34 cellular contexts compared by ENCODE assay signal in the genomic region with DNA sequence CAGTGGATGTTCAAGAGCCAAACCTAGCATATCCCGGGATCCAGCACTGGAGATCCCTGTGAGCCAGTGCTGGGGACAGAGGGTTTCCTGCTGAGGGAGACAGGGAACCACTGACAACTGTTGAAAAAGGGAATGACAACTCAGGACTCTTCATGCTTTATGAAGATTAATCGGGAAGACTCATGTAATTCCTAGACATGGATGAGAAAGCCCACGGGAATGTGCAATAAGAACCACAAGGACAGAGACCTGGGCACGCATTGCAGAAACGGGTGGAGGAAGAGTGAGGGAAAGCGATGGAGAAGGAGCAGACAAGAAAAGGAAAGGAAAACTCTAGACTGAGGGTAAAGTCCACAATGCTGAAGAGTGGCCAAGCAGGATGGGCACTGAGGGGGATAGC.
DNase-seq lines count a peak whose midpoint lies in the region; ATAC-seq and TF ChIP-seq lines count a peak whose summit lies in the region.
"Had no signal": no experiment of that assay in that cellular context is flagged by ENCODE, and none has a peak within 500 bp of the region (broad histone marks: within the 10 kb centered on the region; RNA-seq: fewer than 3 reads in every experiment).

No MANE protein-coding gene starts in this region.

- WGBS in IMR-90 (ENCODE audit: extremely low coverage in 2 of 2, insufficient read length in 1 of 2), 2 experiments, result 79% methylated on average over 6 of the region's 6 CpGs; no CpG with 5 or more reads in 1 of the 2 experiments

- H2AFZ ChIP-seq in IMR-90 (replicated peaks; ENCODE audit: low read length, poor library complexity) (peak overlapping the region; percentile 36), Karpas-422 (ENCODE audit: low read length) (no peak overlapping the region)
- H2AFZ ChIP-seq: hepatocyte had no signal

- H3K9me1 ChIP-seq in IMR-90 (ENCODE audit: insufficient read depth, low read length), result no peaks in the 10 kb centered on the region; the same call in 1 of the 2 replicates

- H3K4me1 Mint-ChIP-seq in Caco-2 (ENCODE audit: low read depth, unreplicated experiment) (peaks cover 15% of the 10 kb centered on the region), nephron (peaks cover 6% of the 10 kb centered on the region)
- H3K4me1 Mint-ChIP-seq: activated naive CD8-positive, alpha-beta T cell treated with anti-CD3 and anti-CD28 coated beads, Interleukin-2, amount 10 ng/mL, durations not matched to agents 7 days and 5 days had no signal

- H3K9me3 ChIP-seq in Caco-2 (no peaks in the 10 kb centered on the region; the same call in 1 of the 2 replicates), IMR-90 (ENCODE audit: control insufficient read depth, insufficient read depth, low read length) (no peaks in the 10 kb centered on the region), Karpas-422 (ENCODE audit: low read length) (no peaks in the 10 kb centered on the region)
- H3K9me3 ChIP-seq: A549, esophagus squamous epithelium, gastrocnemius medialis, mucosa of descending colon, SJCRH30, testis, uterus had no signal

- H2BK20ac ChIP-seq in IMR-90 (ENCODE audit: low read depth, low read length), result peak overlapping the region; percentile 40

- H4K8ac ChIP-seq in IMR-90 (ENCODE audit: low read depth in 2 of 2, low read length in 2 of 2), result no peak overlapping the region

- no peak overlapping the region for H3K18ac ChIP-seq in IMR-90 (ENCODE audit: low read depth, low read length)

- H3K27me3 ChIP-seq in Caco-2 (replicated peaks; ENCODE audit: control insufficient read depth, insufficient read depth, low read length) (no peaks in the 10 kb centered on the region), IMR-90 (ENCODE audit: control insufficient read depth, insufficient read depth, low read length) (no peaks in the 10 kb centered on the region), Karpas-422 (ENCODE audit: low read length) (no peaks in the 10 kb centered on the region; the same call in 1 of the 2 replicates)
- H3K27me3 ChIP-seq: esophagus squamous epithelium, gastrocnemius medialis, hepatocyte, SJCRH30, spleen, testis, uterus had no signal

- no peaks in the 10 kb centered on the region for H3K79me2 ChIP-seq in Karpas-422 (ENCODE audit: low read length)
- H3K79me2 ChIP-seq: hepatocyte had no signal

- no peak for DNase-seq in Caco-2
- peak; percentile 22 for DNase-seq in IMR-90
- peak; percentile 46 for DNase-seq in dedifferentiated amniotic fluid mesenchymal stem cell (ENCODE audit: extremely low spot score)
- DNase-seq in effector CD8-positive, alpha-beta T cell (lab: John Stamatoyannopoulos, UW), result no peak
- no peak for DNase-seq in COLO668 (lab: John Stamatoyannopoulos, UW; ENCODE audit: unreplicated experiment)
- DNase-seq in Karpas-422, result no peak
- DNase-seq: activated CD4-positive, alpha-beta T cell treated with anti-CD3 and anti-CD28 coated beads, Interleukin-2, amount 10 ng/mL, durations not matched to agents 7 days and 5 days; activated effector memory CD4-positive, alpha-beta T cell treated with anti-CD3 and anti-CD28 coated beads, Interleukin-2, amount 50 U/mL, for 16 hours; activated naive CD8-positive, alpha-beta T cell treated with anti-CD3 and anti-CD28 coated beads, Interleukin-2, amount 10 ng/mL, durations not matched to agents 7 days and 5 days; activated T-cell treated with anti-CD3 and anti-CD28 coated beads, Interleukin-2, amount 50 U/mL, for 1 hour; CD4-positive, alpha-beta T cell; esophagus squamous epithelium; gastrocnemius medialis; H9; left cardiac atrium; mucosa of descending colon; NCI-H446; NCI-H774; nephron progenitor cell; right cardiac atrium; RPMI8226; SJCRH30; spleen; stimulated activated CD4-positive, alpha-beta T cell treated with anti-CD3 and anti-CD28 coated beads, Interleukin-2, amount 100 ng/mL, for 24 hours; SW 1271; T1000; testis; uterus had no signal

- no peak overlapping the region for H3K4me3 ChIP-seq in Caco-2 (ENCODE audit: low read depth, low read length)
- H3K4me3 ChIP-seq in IMR-90 (ENCODE audit: insufficient read depth, low read depth, low read length), result no peak overlapping the region
- H3K4me3 ChIP-seq in Karpas-422 (ENCODE audit: low read length), result no peak overlapping the region
- H3K4me3 ChIP-seq: A549, esophagus squamous epithelium, gastrocnemius medialis, hepatocyte, lung, mucosa of descending colon, SJCRH30, spleen, testis, uterus had no signal

- no peak overlapping the region for H3K4ac ChIP-seq in IMR-90 (ENCODE audit: low read depth, low read length)

- H3K4me3 Mint-ChIP-seq in Caco-2 (ENCODE audit: unreplicated experiment) (peak overlapping the region; percentile 9), nephron (no peak overlapping the region)
- H3K4me3 Mint-ChIP-seq: activated CD4-positive, alpha-beta T cell treated with anti-CD3 and anti-CD28 coated beads, Interleukin-2, amount 10 ng/mL, durations not matched to agents 7 days and 5 days; activated naive CD8-positive, alpha-beta T cell treated with anti-CD3 and anti-CD28 coated beads, Interleukin-2, amount 10 ng/mL, durations not matched to agents 7 days and 5 days; CD4-positive, alpha-beta T cell; H9; nephron progenitor cell; stimulated activated naive CD8-positive, alpha-beta T cell treated with anti-CD3 and anti-CD28 coated beads, Interleukin-15, Interleukin-2, amounts not matched to agents 100 ng/mL and 50 ng/mL, for 24 hours had no signal

- H3K27ac ChIP-seq in IMR-90 (ENCODE audit: insufficient read depth, low read length) (no peak overlapping the region), Karpas-422 (ENCODE audit: low read length) (no peak overlapping the region)
- H3K27ac ChIP-seq: A549, esophagus squamous epithelium, gastrocnemius medialis, hepatocyte, SJCRH30, spleen, testis, uterus had no signal

- CTCF ChIA-PET in Caco-2 (lab: Charles Lee), result no interaction called here
- CTCF ChIA-PET in IMR-90 (lab: Yijun Ruan, JAX), result no interaction called here

- H4K20me1 ChIP-seq in IMR-90 (ENCODE audit: insufficient read depth, low read length), result no peaks in the 10 kb centered on the region
- H4K20me1 ChIP-seq in Karpas-422 (ENCODE audit: insufficient read depth, low read depth, low read length), result no peaks in the 10 kb centered on the region

- H3K36me3 Mint-ChIP-seq in Caco-2 (ENCODE audit: insufficient read depth, unreplicated experiment), result peaks cover 4% of the 10 kb centered on the region
- no peaks in the 10 kb centered on the region for H3K36me3 Mint-ChIP-seq in nephron (ENCODE audit: low read depth)

- no peaks in the 10 kb centered on the region for H3K27me3 Mint-ChIP-seq in Caco-2 (ENCODE audit: insufficient read depth, unreplicated experiment)
- peaks cover 8% of the 10 kb centered on the region for H3K27me3 Mint-ChIP-seq in nephron (ENCODE audit: low read depth)
- H3K27me3 Mint-ChIP-seq: CD4-positive, alpha-beta T cell had no signal

- H3K79me1 ChIP-seq in IMR-90 (ENCODE audit: low read depth in 1 of 2, low read length in 2 of 2), result no peaks in the 10 kb centered on the region

- H3K4me2 ChIP-seq in IMR-90 (ENCODE audit: low read depth, low read length), result no peak overlapping the region
- H3K4me2 ChIP-seq in Karpas-422 (ENCODE audit: low read depth, low read length, poor library complexity, severe bottlenecking), result no peak overlapping the region
- H3K4me2 ChIP-seq: A549, hepatocyte had no signal

- no peak overlapping the region for H2BK5ac ChIP-seq in IMR-90 (ENCODE audit: low read depth, low read length, poor library complexity, severe bottlenecking)

- no peaks in the 10 kb centered on the region for H3K9me2 ChIP-seq in Karpas-422 (replicated peaks; ENCODE audit: insufficient read depth, low read length)

- intact Hi-C loops in Caco-2 (cut with micrococcal nuclease; ENCODE audit: unreplicated experiment) (no loop called here), IMR-90 (cut with micrococcal nuclease) (no loop called here)

- ATAC-seq in IMR-90 (ENCODE audit: low read depth) (no peak), HG02759 (IDR thresholded peaks at IDR 0.05; ENCODE audit: unreplicated experiment) (no peak)
- ATAC-seq: A549, gastrocnemius medialis, left cardiac atrium, mucosa of descending colon, right cardiac atrium had no signal

- peak overlapping the region; percentile 51; the same call in 1 of the 2 replicates for H2AK5ac ChIP-seq in IMR-90 (ENCODE audit: low read depth, low read length)

- H3K9ac ChIP-seq in IMR-90 (ENCODE audit: low read depth, low read length), result no peak overlapping the region
- no peak overlapping the region for H3K9ac ChIP-seq in Karpas-422 (ENCODE audit: low read length)

- no peak overlapping the region; the same call in 1 of the 2 replicates for H2BK120ac ChIP-seq in IMR-90 (ENCODE audit: low read depth, low read length)

- TF ChIP-seq POLR2A in IMR-90 (IDR thresholded peaks at IDR 0.05; ENCODE audit: low read depth, low read length), result no peak

- no peak overlapping the region for H4K91ac ChIP-seq in IMR-90 (ENCODE audit: insufficient read depth, low read depth, low read length)

- in situ Hi-C loops in IMR-90 (cut with MboI; ENCODE audit: low sequenced_read_pairs), result no loop called here

- no peak overlapping the region for H4K5ac ChIP-seq in IMR-90 (ENCODE audit: low read depth, low read length)

- no peak overlapping the region for H3K56ac ChIP-seq in IMR-90 (ENCODE audit: extremely low read depth, insufficient read depth, low read length)

- POLR2A ChIA-PET in Caco-2 (lab: Charles Lee), result no interaction called here
- POLR2A ChIA-PET in IMR-90 (lab: Charles Lee; ENCODE audit: unreplicated experiment), result no interaction called here

- TF ChIP-seq CTCF in Caco-2 (IDR thresholded peaks at IDR 0.05; ENCODE audit: insufficient read depth in 1 of 2, low read depth in 1 of 2, low read length in 1 of 2, severe bottlenecking in 1 of 2, unreplicated experiment in 1 of 2) (no peak), IMR-90 (conservative IDR thresholded peaks at IDR 0.05; ENCODE audit: low read depth, low read length) (no peak), nephron (IDR thresholded peaks at IDR 0.05; ENCODE audit: unreplicated experiment in 3 of 3) (no peak)

- dilution Hi-C loops in IMR-90 (cut with HindIII; ENCODE audit: low sequenced_read_pairs, unreplicated experiment), result no loop called here

- H3K27ac Mint-ChIP-seq in Caco-2 (ENCODE audit: unreplicated experiment) (peak overlapping the region; percentile 40), nephron (peak overlapping the region in 2 of 3 experiments; percentile 24 to 56)
- H3K27ac Mint-ChIP-seq: activated CD4-positive, alpha-beta T cell treated with anti-CD3 and anti-CD28 coated beads, Interleukin-2, amount 10 ng/mL, durations not matched to agents 7 days and 5 days; activated naive CD8-positive, alpha-beta T cell treated with anti-CD3 and anti-CD28 coated beads, Interleukin-2, amount 10 ng/mL, durations not matched to agents 7 days and 5 days; CD4-positive, alpha-beta T cell; H9; nephron progenitor cell; stimulated activated naive CD8-positive, alpha-beta T cell treated with anti-CD3 and anti-CD28 coated beads, Interleukin-15, Interleukin-2, amounts not matched to agents 100 ng/mL and 50 ng/mL, for 24 hours had no signal

- H3K23ac ChIP-seq in IMR-90 (ENCODE audit: low read depth, low read length), result no peak overlapping the region

- H3K9me3 Mint-ChIP-seq in Caco-2 (ENCODE audit: unreplicated experiment) (peaks cover 19% of the 10 kb centered on the region), nephron (peaks cover 3% of the 10 kb centered on the region)
- H3K9me3 Mint-ChIP-seq: CD4-positive, alpha-beta T cell had no signal

- H3K36me3 ChIP-seq in Caco-2 (ENCODE audit: control insufficient read depth, insufficient read depth, low read length), result no peaks in the 10 kb centered on the region
- no peaks in the 10 kb centered on the region for H3K36me3 ChIP-seq in IMR-90 (ENCODE audit: control insufficient read depth, insufficient read depth, low read length)
- H3K36me3 ChIP-seq in Karpas-422 (ENCODE audit: insufficient read depth, low read length), result no peaks in the 10 kb centered on the region
- H3K36me3 ChIP-seq: esophagus squamous epithelium, gastrocnemius medialis, SJCRH30, spleen, uterus had no signal

- H3K4me1 ChIP-seq in Caco-2 (0 out of 2 replicates have a peak, but pooled peaks cover 4% of the 10 kb centered on the region), IMR-90 (ENCODE audit: control insufficient read depth, insufficient read depth, low read length) (peaks cover 8% of the 10 kb centered on the region), Karpas-422 (ENCODE audit: low read length) (no peaks in the 10 kb centered on the region)
- H3K4me1 ChIP-seq: A549, gastrocnemius medialis, SJCRH30, spleen, uterus had no signal

- no peak for TF ChIP-seq RAD21 in IMR-90 (IDR thresholded peaks at IDR 0.05; ENCODE audit: low read length)

- no peak overlapping the region for H2BK15ac ChIP-seq in IMR-90 (ENCODE audit: low read depth, low read length)

- H2AK9ac ChIP-seq in IMR-90 (replicated peaks; ENCODE audit: low read depth, low read length, poor library complexity), result no peak overlapping the region

- no TSS peak for BruUV-seq in Caco-2 (replicated peaks; lab: Mats Ljungman, UMichigan)
- BruUV-seq in IMR-90 (replicated peaks; lab: Mats Ljungman, UMichigan), result no TSS peak

- H3K14ac ChIP-seq in IMR-90 (replicated peaks; ENCODE audit: low read depth, low read length), result no peak overlapping the region

Comparison
In these comparisons a context has a peak if more than half of its experiments do, and no peak if none do; other contexts are left out.
1. DNase-seq: peak in IMR-90 (single experiment) and dedifferentiated amniotic fluid mesenchymal stem cell (single experiment); none in Caco-2 (0 of 2), effector CD8-positive, alpha-beta T cell (single experiment), COLO668 (single experiment) and Karpas-422 (single experiment).